ENCODE assay signal across 1 cellular context in genomic region chr10:60138842-60139241, GRCh38.
TF ChIP-seq lines count a peak whose summit lies in the region.

No MANE protein-coding gene starts in this region.

TF ChIP-seq in GM23338, 12 proteins besides CTCF, POLR2A, EP300 and RAD21:
- TF ChIP-seq REST (IDR thresholded peaks at IDR 0.05; ENCODE audit: unreplicated experiment), result no peak
- TF ChIP-seq CREB1 (CRISPR knock-in tag; IDR thresholded peaks at IDR 0.05; ENCODE audit: low read depth), result no peak
- TF ChIP-seq JUNB (IDR thresholded peaks at IDR 0.05; ENCODE audit: unreplicated experiment), result no peak
- no peak for TF ChIP-seq ZNF331 (CRISPR knock-in tag; IDR thresholded peaks at IDR 0.05; ENCODE audit: low read depth)
- TF ChIP-seq, protein P1, sequence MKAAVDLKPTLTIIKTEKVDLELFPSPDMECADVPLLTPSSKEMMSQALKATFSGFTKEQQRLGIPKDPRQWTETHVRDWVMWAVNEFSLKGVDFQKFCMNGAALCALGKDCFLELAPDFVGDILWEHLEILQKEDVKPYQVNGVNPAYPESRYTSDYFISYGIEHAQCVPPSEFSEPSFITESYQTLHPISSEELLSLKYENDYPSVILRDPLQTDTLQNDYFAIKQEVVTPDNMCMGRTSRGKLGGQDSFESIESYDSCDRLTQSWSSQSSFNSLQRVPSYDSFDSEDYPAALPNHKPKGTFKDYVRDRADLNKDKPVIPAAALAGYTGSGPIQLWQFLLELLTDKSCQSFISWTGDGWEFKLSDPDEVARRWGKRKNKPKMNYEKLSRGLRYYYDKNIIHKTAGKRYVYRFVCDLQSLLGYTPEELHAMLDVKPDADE (IDR thresholded peaks at IDR 0.05), result no peak
- TF ChIP-seq EZH2phosphoT487 (IDR thresholded peaks at IDR 0.05; ENCODE audit: unreplicated experiment), result no peak
